Comparison of ENCODE assay signal across 10 cellular contexts in genomic region chr20:841568-842546, GRCh38. TPM values are rescaled to one million over a fixed set of nuclear protein-coding genes. Genes with fewer than 3 reads are reported as not detected.
DNase-seq lines count a peak whose midpoint lies in the region; FAIRE-seq and TF ChIP-seq lines count a peak whose summit lies in the region.
"Had no signal": no experiment of that assay in that cellular context is flagged by ENCODE, and none has a peak within 500 bp of the region (broad histone marks: within the 10 kb centered on the region; RNA-seq: fewer than 3 reads in every experiment).

No MANE protein-coding gene starts in this region.

- peaks cover 20% of the 10 kb centered on the region for H3K4me1 ChIP-seq in HUES48 (ENCODE audit: control insufficient read depth, insufficient read depth, low read length)

- FAIRE-seq in H54 (lab: Jason Lieb, UNC), result no peak
- FAIRE-seq: GM18507 had no signal

- H3K9me3 Mint-ChIP-seq in mesothelial cell of epicardium, result peaks cover 9% of the 10 kb centered on the region

- TF ChIP-seq CTCF in AG09309 (IDR thresholded peaks at IDR 0.05; ENCODE audit: control insufficient read depth, insufficient read depth, low read depth, low read length, missing control alignments), result no peak
- no peak for TF ChIP-seq CTCF in choroid plexus epithelial cell (conservative IDR thresholded peaks at IDR 0.05; ENCODE audit: low read depth, low read length)
- TF ChIP-seq CTCF in mesothelial cell of epicardium (IDR thresholded peaks at IDR 0.05; ENCODE audit: unreplicated experiment), result no peak

- H3K9ac ChIP-seq in HUES48 (ENCODE audit: low read depth, low read length), result no peak overlapping the region

- DNase-seq in AG09309 (ENCODE audit: low read depth) (no peak), choroid plexus epithelial cell (ENCODE audit: low read depth) (no peak), mesothelial cell of epicardium (ENCODE audit: low spot score in 2 of 2, unreplicated experiment in 2 of 2) (peak in 1 of 2 experiments; percentile 47), NCI-H2171 treated with DMSO at 0.1 percent for 48 hours (lab: John Stamatoyannopoulos, UW) (no peak), H54 (ENCODE audit: insufficient read length, low spot score) (no peak), NCI-H187 (lab: John Stamatoyannopoulos, UW) (no peak)
- no peak for DNase-seq in central memory CD4-positive, alpha-beta T cell
- DNase-seq: NCI-H345 had no signal

- H3K36me3 ChIP-seq in HUES48 (ENCODE audit: control insufficient read depth, insufficient read depth, low read length), result no peaks in the 10 kb centered on the region

- peak overlapping the region; percentile 77 for H3K4me3 Mint-ChIP-seq in mesothelial cell of epicardium

- peaks cover 24% of the 10 kb centered on the region for H3K27me3 ChIP-seq in HUES48 (ENCODE audit: control insufficient read depth, insufficient read depth, low read length)

- H3K4me1 Mint-ChIP-seq in mesothelial cell of epicardium, result peaks cover 17% of the 10 kb centered on the region

- no peaks in the 10 kb centered on the region for H3K9me3 ChIP-seq in HUES48 (ENCODE audit: control insufficient read depth, insufficient read depth, low read length)

- H3K4me3 ChIP-seq in AG09309 (ENCODE audit: control insufficient read depth, low read depth, low read length), result peak overlapping the region; percentile 46
- H3K4me3 ChIP-seq in HUES48 (ENCODE audit: low read depth, low read length), result peak overlapping the region; percentile 67
- peak overlapping the region; percentile 58 for H3K4me3 ChIP-seq in choroid plexus epithelial cell (ENCODE audit: low read depth, low read length)

- H3K27me3 Mint-ChIP-seq in mesothelial cell of epicardium (ENCODE audit: low read depth), result peaks cover 19% of the 10 kb centered on the region

- peaks cover 3% of the 10 kb centered on the region for H3K36me3 Mint-ChIP-seq in mesothelial cell of epicardium

- no peak overlapping the region for H3K27ac Mint-ChIP-seq in mesothelial cell of epicardium

- no peak for TF ChIP-seq POLR2A in H54 (IDR thresholded peaks at IDR 0.05; ENCODE audit: low read depth, low read length)

- H3K27ac ChIP-seq in HUES48 (ENCODE audit: low read depth, low read length), result no peak overlapping the region

RNA-seq across cellular contexts. Expression of gene FAM110A, which starts 8.3 kb away (rescaled TPM):
- 11.1 to 11.3 TPM (median 11.1 TPM) in 3 replicates for total RNA-seq in mesothelial cell of epicardium
